Comparison of ENCODE assay signal across 17 cellular contexts in the genomic region with DNA sequence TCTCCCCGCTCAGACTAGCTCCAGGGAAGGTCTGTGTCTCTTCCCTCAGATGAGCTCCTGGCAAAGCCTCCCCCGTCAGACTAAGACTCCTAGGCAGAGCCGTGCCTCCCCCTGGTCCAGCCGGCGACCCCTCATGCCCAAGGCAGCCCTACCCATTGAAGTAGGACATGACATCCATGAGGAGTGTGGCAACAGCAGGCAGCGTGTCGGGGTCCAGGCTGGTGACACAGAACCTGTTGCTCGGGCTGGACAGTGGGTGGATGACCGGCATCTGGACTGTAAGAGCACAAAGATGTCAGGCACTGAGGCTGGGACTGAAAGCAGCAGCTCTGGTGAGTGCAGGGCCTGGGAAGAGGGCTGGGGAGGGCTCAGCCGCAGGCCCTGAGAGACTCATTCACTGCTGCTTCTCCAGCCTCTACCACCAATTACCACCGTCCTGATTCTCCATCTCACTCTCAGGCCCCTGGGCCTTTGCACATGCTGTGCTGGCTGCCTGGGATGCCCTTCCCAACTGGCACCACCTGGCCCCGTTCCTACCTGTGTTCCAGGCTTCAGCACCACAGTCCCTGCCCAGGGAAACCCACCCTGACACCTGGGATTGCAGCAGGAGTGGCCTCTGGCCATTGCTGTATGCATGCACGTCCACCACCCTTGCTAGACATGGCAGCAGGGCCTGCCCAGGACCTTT. TPM values are rescaled to one million over a fixed set of nuclear protein-coding genes. Genes with fewer than 3 reads are reported as not detected.
DNase-seq lines count a peak whose midpoint lies in the region; ATAC-seq, FAIRE-seq and TF ChIP-seq lines count a peak whose summit lies in the region.
"Had no signal": no experiment of that assay in that cellular context is flagged by ENCODE, and none has a peak within 500 bp of the region (broad histone marks: within the 10 kb centered on the region; RNA-seq: fewer than 3 reads in every experiment).

No MANE protein-coding gene starts in this region.

- H3K4me3 ChIP-seq in OCI-LY7 (ENCODE audit: low read depth, low read length, poor library complexity, severe bottlenecking) (peak overlapping the region; percentile 92), GM12878 (peak overlapping the region; percentile 63; the same call in 1 of the 2 replicates), PC-9 (no peak overlapping the region)
- H3K4me3 ChIP-seq: prostate gland had no signal

- H3K4me3 Mint-ChIP-seq in activated naive CD4-positive, alpha-beta T cell treated with anti-CD3 and anti-CD28 coated beads, Interleukin-2, amount 10 ng/mL, durations not matched to agents 7 days and 5 days, result peak overlapping the region; percentile 87
- H3K4me3 Mint-ChIP-seq in stimulated activated naive CD8-positive, alpha-beta T cell treated with anti-CD3 and anti-CD28 coated beads, Interleukin-15, amount 100 ng/mL, for 72 hours, result peak overlapping the region; percentile 83 to 92

- WGBS in GM12878 (ENCODE audit: insufficient coverage, insufficient replicate concordance, low lambda C conversion rate, missing lambda C conversion rate), result 91% methylated on average over 13 of the region's 13 CpGs

- POLR2A ChIA-PET in OCI-LY7 (lab: Charles Lee) (interaction anchor here (0.6 to 3.8 kb wide), 13 partner anchors 12 to 323 kb away, joined by 3 to 15 read pairs (median 4); a partner anchor contains a TSS), GM12878 (lab: Charles Lee) (interaction anchor here (0.7 to 4.6 kb wide), 8 partner anchors 12 to 364 kb away, joined by 3 to 25 read pairs (median 4); a partner anchor contains a TSS), PC-9 (lab: Charles Lee; ENCODE audit: unreplicated experiment) (no interaction called here)

- no peak for TF ChIP-seq CTCF in OCI-LY7 (conservative IDR thresholded peaks at IDR 0.05; ENCODE audit: low read length)
- TF ChIP-seq CTCF in GM12878 (IDR thresholded peaks at IDR 0.05 in 2 of 3, conservative IDR thresholded peaks at IDR 0.05 in 1 of 3; ENCODE audit: control insufficient read depth in 2 of 3, extremely low read depth in 1 of 3, insufficient read depth in 1 of 3, low read depth in 3 of 3, low read length in 3 of 3), result no peak
- TF ChIP-seq CTCF in PC-9 (conservative IDR thresholded peaks at IDR 0.05), result no peak

- RAD21 ChIA-PET in GM12878 (lab: Charles Lee; ENCODE audit: unreplicated experiment), result interaction anchor here (0.9 to 3.5 kb wide), 7 partner anchors 12 to 94 kb away, joined by 4 to 14 read pairs (median 5); a partner anchor contains a TSS

- H3K9me2 ChIP-seq in OCI-LY7 (ENCODE audit: insufficient read depth, low read length), result no peaks in the 10 kb centered on the region
- H3K9me2 ChIP-seq in PC-9 (ENCODE audit: insufficient read depth), result no peaks in the 10 kb centered on the region

- H3K4me1 ChIP-seq in OCI-LY7 (ENCODE audit: insufficient read depth, low read length, poor library complexity, severe bottlenecking) (peaks cover 76% of the 10 kb centered on the region), GM12878 (ENCODE audit: control insufficient read depth, insufficient read depth, low read length) (peaks cover 33% of the 10 kb centered on the region), PC-9 (replicated peaks; ENCODE audit: insufficient read depth) (no peaks in the 10 kb centered on the region)
- H3K4me1 ChIP-seq: prostate gland had no signal

- H3K9me3 ChIP-seq in OCI-LY7 (ENCODE audit: low read length), result no peaks in the 10 kb centered on the region
- no peaks in the 10 kb centered on the region for H3K9me3 ChIP-seq in GM12878 (replicated peaks; ENCODE audit: control insufficient read depth, insufficient read depth, low read length)
- no peaks in the 10 kb centered on the region for H3K9me3 ChIP-seq in PC-9 (ENCODE audit: insufficient read depth, low read depth)
- H3K9me3 ChIP-seq: prostate gland had no signal

- no peak for DNase-seq in activated naive CD4-positive, alpha-beta T cell treated with anti-CD3 and anti-CD28 coated beads, Interleukin-2, amount 10 ng/mL, durations not matched to agents 7 days and 5 days
- DNase-seq in activated naive CD4-positive, alpha-beta T cell treated with Interleukin-2 at 50 U/mL for 16 hours, result no peak
- no peak for DNase-seq in OCI-LY7 (ENCODE audit: low spot score)
- no peak for DNase-seq in GM12878 (ENCODE audit: low read depth, low spot score)
- no peak for DNase-seq in stimulated activated naive CD8-positive, alpha-beta T cell treated with anti-CD3 and anti-CD28 coated beads, Interleukin-15, amount 100 ng/mL, for 72 hours
- no peak for DNase-seq in cerebellum (ENCODE audit: low spot score)
- no peak for DNase-seq in NCI-H526 treated with DMSO at 0.1 percent for 48 hours (lab: John Stamatoyannopoulos, UW)
- no peak for DNase-seq in PC-9
- DNase-seq: cerebellar nuclear complex, DMS53, foreskin melanocyte, IMR-90, NCI-H226, substantia nigra had no signal

- in situ Hi-C loops in GM12878 (cut with MboI), result no loop called here

- no TSS peak for BruUV-seq in OCI-LY7 (replicated peaks; lab: Mats Ljungman, UMichigan)
- BruUV-seq in GM12878 (replicated peaks; lab: Mats Ljungman, UMichigan), result no TSS peak
- BruUV-seq in PC-9 (replicated peaks; lab: Mats Ljungman, UMichigan), result no TSS peak

- H3K9me3 Mint-ChIP-seq in activated naive CD4-positive, alpha-beta T cell treated with anti-CD3 and anti-CD28 coated beads, Interleukin-2, amount 10 ng/mL, durations not matched to agents 7 days and 5 days, result no peaks in the 10 kb centered on the region
- H3K9me3 Mint-ChIP-seq in stimulated activated naive CD8-positive, alpha-beta T cell treated with anti-CD3 and anti-CD28 coated beads, Interleukin-15, amount 100 ng/mL, for 72 hours, result no peaks in the 10 kb centered on the region

- no peaks in the 10 kb centered on the region for H3K27me3 Mint-ChIP-seq in activated naive CD4-positive, alpha-beta T cell treated with anti-CD3 and anti-CD28 coated beads, Interleukin-2, amount 10 ng/mL, durations not matched to agents 7 days and 5 days
- H3K27me3 Mint-ChIP-seq in stimulated activated naive CD8-positive, alpha-beta T cell treated with anti-CD3 and anti-CD28 coated beads, Interleukin-15, amount 100 ng/mL, for 72 hours, result no peaks in the 10 kb centered on the region

- SMC1A ChIA-PET in GM12878 (lab: Charles Lee; ENCODE audit: uncharacterized antibody, unreplicated experiment), result interaction anchor here (0.7 to 2.3 kb wide), 8 partner anchors 10 to 186 kb away, joined by 3 to 10 read pairs (median 5); a partner anchor contains a TSS

- TF ChIP-seq RAD21 in GM12878 (IDR thresholded peaks at IDR 0.05; ENCODE audit: insufficient read depth, low read depth, low read length), result no peak

- peaks cover 62% of the 10 kb centered on the region for H3K79me2 ChIP-seq in OCI-LY7 (ENCODE audit: insufficient read depth, low read depth, low read length)
- peaks cover 54% of the 10 kb centered on the region for H3K79me2 ChIP-seq in GM12878 (ENCODE audit: control insufficient read depth, insufficient read depth, low read length)
- no peaks in the 10 kb centered on the region for H3K79me2 ChIP-seq in PC-9 (ENCODE audit: low read depth)

- H3K27ac ChIP-seq in OCI-LY7 (ENCODE audit: low read depth, low read length, poor library complexity, severe bottlenecking) (peak overlapping the region; percentile 96), GM12878 (ENCODE audit: control insufficient read depth, insufficient read depth) (peak overlapping the region; percentile 99), PC-9 (no peak overlapping the region)
- H3K27ac ChIP-seq: prostate gland had no signal

- CTCF ChIA-PET in activated naive CD4-positive, alpha-beta T cell treated with anti-CD3 and anti-CD28 coated beads, Interleukin-2, amount 10 ng/mL, durations not matched to agents 7 days and 5 days (lab: Charles Lee), result interaction anchor here (0.9 to 2.3 kb wide), 4 partner anchors 15 to 94 kb away, joined by 3 to 13 read pairs (median 4); no protein-coding TSS in a partner anchor
- CTCF ChIA-PET in OCI-LY7 (lab: Charles Lee; ENCODE audit: unreplicated experiment), result interaction anchor here (0.7 to 1.3 kb wide), 2 partner anchors 90 to 483 kb away, joined by 3 to 4 read pairs; no protein-coding TSS in a partner anchor
- CTCF ChIA-PET in GM12878 (lab: Yijun Ruan, JAX), result interaction anchor here (0.7 to 8.2 kb wide), 8 partner anchors 7 to 185 kb away, joined by 3 to 107 read pairs (median 4); a partner anchor contains a TSS
- CTCF ChIA-PET in PC-9 (lab: Charles Lee), result no interaction called here

- H3K36me3 Mint-ChIP-seq in activated naive CD4-positive, alpha-beta T cell treated with anti-CD3 and anti-CD28 coated beads, Interleukin-2, amount 10 ng/mL, durations not matched to agents 7 days and 5 days, result peaks cover 57% of the 10 kb centered on the region

- FAIRE-seq in GM12878 (lab: Jason Lieb, UNC), result no peak
- FAIRE-seq: endometrium had no signal

- peaks cover 74% of the 10 kb centered on the region for H3K36me3 ChIP-seq in OCI-LY7 (ENCODE audit: insufficient read depth, low read length)
- peaks cover 5 to 7% of the 10 kb centered on the region in 2 experiments; a peak in 3 of 4 replicates for H3K36me3 ChIP-seq in GM12878 (ENCODE audit: control insufficient read depth in 2 of 2, insufficient read depth in 2 of 2, low read length in 1 of 2)
- H3K36me3 ChIP-seq in PC-9 (ENCODE audit: low read depth), result no peaks in the 10 kb centered on the region
- H3K36me3 ChIP-seq: prostate gland had no signal

- H3K4me2 ChIP-seq in OCI-LY7 (ENCODE audit: low read length) (peak overlapping the region; percentile 93), GM12878 (ENCODE audit: control insufficient read depth, insufficient read depth) (peak overlapping the region; percentile 88), PC-9 (no peak overlapping the region)

- peak overlapping the region; percentile 97 for H3K27ac Mint-ChIP-seq in activated naive CD4-positive, alpha-beta T cell treated with anti-CD3 and anti-CD28 coated beads, Interleukin-2, amount 10 ng/mL, durations not matched to agents 7 days and 5 days
- H3K27ac Mint-ChIP-seq in stimulated activated naive CD8-positive, alpha-beta T cell treated with anti-CD3 and anti-CD28 coated beads, Interleukin-15, amount 100 ng/mL, for 72 hours, result peak overlapping the region; percentile 99 to 100

- H2AFZ ChIP-seq in OCI-LY7 (ENCODE audit: low read length), result no peak overlapping the region
- no peak overlapping the region for H2AFZ ChIP-seq in GM12878 (ENCODE audit: control insufficient read depth, low read depth, low read length)
- H2AFZ ChIP-seq in PC-9, result no peak overlapping the region

- peak overlapping the region; percentile 87 for H3K9ac ChIP-seq in GM12878 (ENCODE audit: control insufficient read depth, insufficient read depth, low read length)

- no peak for TF ChIP-seq EP300 in GM12878 (IDR thresholded peaks at IDR 0.05; ENCODE audit: borderline replicate concordance in 1 of 2, control insufficient read depth in 1 of 2, low read depth in 2 of 2, low read length in 2 of 2)

- intact Hi-C loops in OCI-LY7 (cut with micrococcal nuclease; ENCODE audit: unreplicated experiment), result loop anchor here (5.0 kb wide), 1 partner anchor 75 kb away; a partner anchor contains a TSS
- intact Hi-C loops in GM12878 (cut with micrococcal nuclease; ENCODE audit: unreplicated experiment), result no loop called here
- intact Hi-C loops in PC-9 (cut with micrococcal nuclease; ENCODE audit: unreplicated experiment), result no loop called here

- peak; percentile 43; the same call in 1 of the 2 replicates for TF ChIP-seq POLR2A in GM12878 (IDR thresholded peaks at IDR 0.05; ENCODE audit: low read depth, low read length)

- H4K20me1 ChIP-seq in OCI-LY7 (ENCODE audit: insufficient read depth, low read length) (no peaks in the 10 kb centered on the region), GM12878 (ENCODE audit: control insufficient read depth, insufficient read depth) (no peaks in the 10 kb centered on the region), PC-9 (ENCODE audit: insufficient read depth) (no peaks in the 10 kb centered on the region)

- no peaks in the 10 kb centered on the region for H3K27me3 ChIP-seq in GM12878 (replicated peaks in 1 of 2; ENCODE audit: control insufficient read depth in 2 of 2, insufficient read depth in 2 of 2, low read length in 1 of 2)
- no peaks in the 10 kb centered on the region for H3K27me3 ChIP-seq in PC-9 (ENCODE audit: insufficient read depth, low read depth)

- ATAC-seq in GM12878, result no peak
- ATAC-seq in stimulated activated naive CD8-positive, alpha-beta T cell treated with anti-CD3 and anti-CD28 coated beads, Interleukin-15, amount 100 ng/mL, for 72 hours, result no peak

- H3F3A ChIP-seq in PC-9 (ENCODE audit: insufficient read depth, low read depth), result no peaks in the 10 kb centered on the region

- peaks cover 62% of the 10 kb centered on the region for H3K4me1 Mint-ChIP-seq in activated naive CD4-positive, alpha-beta T cell treated with anti-CD3 and anti-CD28 coated beads, Interleukin-2, amount 10 ng/mL, durations not matched to agents 7 days and 5 days
- H3K4me1 Mint-ChIP-seq in stimulated activated naive CD8-positive, alpha-beta T cell treated with anti-CD3 and anti-CD28 coated beads, Interleukin-15, amount 100 ng/mL, for 72 hours, result peaks cover 85% of the 10 kb centered on the region

RNA-seq across cellular contexts. Expression of a gene that starts 2.8 kb away (rescaled TPM):
- 61.5 and 83.3 TPM in 2 replicates for total RNA-seq in OCI-LY7 (2014; rRNA removed; shearing (Covaris generic))
- total RNA-seq in OCI-LY7 (2022) (86.6 and 99.4 TPM in 2 replicates), GM12878 (2014; rRNA removed) (25.6 and 29.8 TPM in 2 replicates), GM12878 (2014; rRNA removed; fragmentation: Illumina TruSeq; extraction: Trizol) (5.2 and 7.7 TPM in 2 replicates), GM12878 (2021) (27.4 and 27.7 TPM in 2 replicates), cerebellum (not detected), PC-9 (2021) (0.95 and 1.1 TPM in 2 replicates)
- total RNA-seq in GM12878 (2013; cell fraction: nucleolus; rRNA removed), result 20.3 and 21.7 TPM in 2 replicates
- polyA plus RNA-seq in GM12878 (2011; ENCODE audit: low read depth), result 3.7 TPM
- polyA plus RNA-seq in GM12878 (2011; rRNA removed) (3.1 and 8.4 TPM in 2 replicates), GM12878 (2014; fragmentation: Illumina TruSeq; extraction: Trizol) (0.38 and 3.9 TPM in 2 replicates), GM12878 (2014; fragmentation: Nextera tagmentation; extraction: Ambion mirVana) (1 to 10 TPM; 1.3 to 3.6 TPM), GM12878 (2014; rRNA removed) (39.4 and 41.4 TPM in 2 replicates), GM12878 (2016; fragmentation: Nextera tagmentation; extraction: Ambion mirVana) (10 to 100 TPM; 43.9 to 44.0 TPM)
- polyA plus RNA-seq in GM12878 (2011; cell fraction: cytosol; rRNA removed), result 14.7 and 23.1 TPM in 2 replicates
- polyA plus RNA-seq in GM12878 (2011; cell fraction: nucleus; rRNA removed), result 21.8 and 23.1 TPM in 2 replicates
- polyA plus RNA-seq in GM12878 (2012), result 13.9 and 14.6 TPM in 2 replicates
- polyA minus RNA-seq in GM12878 (2011; rRNA and poly(A)+ RNA removed), result 1.7 and 6.8 TPM in 2 replicates
- polyA minus RNA-seq in GM12878 (2011; cell fraction: cytosol; rRNA and poly(A)+ RNA removed), result 5.3 and 7.0 TPM in 2 replicates
- polyA minus RNA-seq in GM12878 (2011; cell fraction: nucleus; rRNA and poly(A)+ RNA removed), result 10.0 and 16.9 TPM in 2 replicates
- total RNA-seq: IMR-90, myocyte, prostate gland had no signal
- polyA plus RNA-seq: IMR-90 had no signal

RNA-seq across cellular contexts. Expression of a gene that starts 44.9 kb away (rescaled TPM):
- total RNA-seq in OCI-LY7 (2014; rRNA removed; shearing (Covaris generic)), result 56.1 and 82.8 TPM in 2 replicates
- 70.2 and 79.2 TPM in 2 replicates for total RNA-seq in OCI-LY7 (2022)
- total RNA-seq in GM12878 (2013; cell fraction: nucleolus; rRNA removed), result 33.8 and 37.8 TPM in 2 replicates
- 101 and 122 TPM in 2 replicates for total RNA-seq in GM12878 (2014; rRNA removed)
- total RNA-seq in GM12878 (2014; rRNA removed; fragmentation: Illumina TruSeq; extraction: Trizol), result 123 and 133 TPM in 2 replicates
- total RNA-seq in GM12878 (2021), result 78.7 and 81.7 TPM in 2 replicates
- 221 TPM for polyA plus RNA-seq in GM12878 (2011; ENCODE audit: low read depth)
- polyA plus RNA-seq in GM12878 (2011; rRNA removed), result 73.0 and 90.4 TPM in 2 replicates
- polyA plus RNA-seq in GM12878 (2011; cell fraction: cytosol; rRNA removed), result 47.6 and 55.0 TPM in 2 replicates
- 22.6 and 31.0 TPM in 2 replicates for polyA plus RNA-seq in GM12878 (2011; cell fraction: nucleus; rRNA removed)
- polyA plus RNA-seq in GM12878 (2012), result 158 and 173 TPM in 2 replicates
- polyA plus RNA-seq in GM12878 (2014; fragmentation: Illumina TruSeq; extraction: Trizol), result 178 and 192 TPM in 2 replicates
- 100 to 1,000 TPM; 281 to 306 TPM for polyA plus RNA-seq in GM12878 (2014; fragmentation: Nextera tagmentation; extraction: Ambion mirVana)
- polyA plus RNA-seq in GM12878 (2014; rRNA removed), result 112 and 153 TPM in 2 replicates
- polyA plus RNA-seq in GM12878 (2016; fragmentation: Nextera tagmentation; extraction: Ambion mirVana), result 100 to 1,000 TPM; 112 to 116 TPM
- 14.5 and 19.5 TPM in 2 replicates for polyA minus RNA-seq in GM12878 (2011; rRNA and poly(A)+ RNA removed)
- polyA minus RNA-seq in GM12878 (2011; cell fraction: cytosol; rRNA and poly(A)+ RNA removed), result 5.3 and 6.7 TPM in 2 replicates
- 12.2 and 15.6 TPM in 2 replicates for polyA minus RNA-seq in GM12878 (2011; cell fraction: nucleus; rRNA and poly(A)+ RNA removed)
- total RNA-seq in cerebellum, result 1.5 TPM
- 0.83 and 1.4 TPM in 2 replicates for total RNA-seq in PC-9 (2021)
- total RNA-seq: myocyte had no signal

RNA-seq across cellular contexts. Expression of a gene that starts 45.4 kb away (rescaled TPM):
- 20.2 and 33.2 TPM in 2 replicates for total RNA-seq in OCI-LY7 (2014; rRNA removed; shearing (Covaris generic))
- total RNA-seq in OCI-LY7 (2022), result 23.2 and 31.7 TPM in 2 replicates
- 4.9 and 6.6 TPM in 2 replicates for total RNA-seq in GM12878 (2013; cell fraction: nucleolus; rRNA removed)
- total RNA-seq in GM12878 (2014; rRNA removed), result 3.0 and 3.9 TPM in 2 replicates
- 0.85 and 0.92 TPM in 2 replicates for total RNA-seq in GM12878 (2014; rRNA removed; fragmentation: Illumina TruSeq; extraction: Trizol)
- 3.9 and 5.1 TPM in 2 replicates for total RNA-seq in GM12878 (2021)
- 1.6 TPM for polyA plus RNA-seq in GM12878 (2011; ENCODE audit: low read depth)
- polyA plus RNA-seq in GM12878 (2011; rRNA removed), result 0.45 and 0.65 TPM in 2 replicates
- polyA plus RNA-seq in GM12878 (2011; cell fraction: cytosol; rRNA removed), result 1.0 and 1.7 TPM in 2 replicates
- polyA plus RNA-seq in GM12878 (2011; cell fraction: nucleus; rRNA removed), result 4.8 and 5.6 TPM in 2 replicates
- polyA plus RNA-seq in GM12878 (2012), result 1.3 and 1.4 TPM in 2 replicates
- 0.24 and 0.98 TPM in 2 replicates for polyA plus RNA-seq in GM12878 (2014; fragmentation: Illumina TruSeq; extraction: Trizol)
- polyA plus RNA-seq in GM12878 (2014; fragmentation: Nextera tagmentation; extraction: Ambion mirVana), result under 1 TPM; 0.19 to 0.24 TPM
- polyA plus RNA-seq in GM12878 (2014; rRNA removed), result 4.3 and 6.3 TPM in 2 replicates
- under 1 TPM; 0.48 to 0.68 TPM for polyA plus RNA-seq in GM12878 (2016; fragmentation: Nextera tagmentation; extraction: Ambion mirVana)
- polyA minus RNA-seq in GM12878 (2011; rRNA and poly(A)+ RNA removed), result 0.22 and 1.0 TPM in 2 replicates
- 0.83 and 1.7 TPM in 2 replicates for polyA minus RNA-seq in GM12878 (2011; cell fraction: cytosol; rRNA and poly(A)+ RNA removed)
- 2.4 and 3.5 TPM in 2 replicates for polyA minus RNA-seq in GM12878 (2011; cell fraction: nucleus; rRNA and poly(A)+ RNA removed)
- 57.9 TPM for total RNA-seq in cerebellum
- 4.5 and 10.0 TPM in 2 replicates for total RNA-seq in PC-9 (2021)

RNA-seq across cellular contexts. Expression of a gene that starts 54.2 kb away (rescaled TPM):
- total RNA-seq in OCI-LY7 (2014; rRNA removed; shearing (Covaris generic)), result 3.9 and 4.6 TPM in 2 replicates
- 5.2 and 6.1 TPM in 2 replicates for total RNA-seq in OCI-LY7 (2022)
- 1.4 and 2.9 TPM in 2 replicates for total RNA-seq in GM12878 (2013; cell fraction: nucleolus; rRNA removed)
- 0.98 and 1.1 TPM in 2 replicates for total RNA-seq in GM12878 (2014; rRNA removed)
- total RNA-seq in GM12878 (2014; rRNA removed; fragmentation: Illumina TruSeq; extraction: Trizol), result 0.83 and 1.1 TPM in 2 replicates
- total RNA-seq in GM12878 (2021), result 1.3 and 2.0 TPM in 2 replicates
- polyA plus RNA-seq in GM12878 (2011; ENCODE audit: low read depth), result 1.2 TPM
- 0.66 and 1.2 TPM in 2 replicates for polyA plus RNA-seq in GM12878 (2011; rRNA removed)
- polyA plus RNA-seq in GM12878 (2011; cell fraction: cytosol; rRNA removed), result 1.6 and 2.1 TPM in 2 replicates
- polyA plus RNA-seq in GM12878 (2011; cell fraction: nucleus; rRNA removed), result 2.6 and 2.7 TPM in 2 replicates
- 2.2 and 2.5 TPM in 2 replicates for polyA plus RNA-seq in GM12878 (2012)
- 1.6 and 2.3 TPM in 2 replicates for polyA plus RNA-seq in GM12878 (2014; fragmentation: Illumina TruSeq; extraction: Trizol)
- polyA plus RNA-seq in GM12878 (2014; fragmentation: Nextera tagmentation; extraction: Ambion mirVana), result under 1 TPM; 0.29 to 0.55 TPM
- 2.8 TPM in 2 replicates for polyA plus RNA-seq in GM12878 (2014; rRNA removed)
- 1 to 10 TPM; 4.9 to 6.1 TPM for polyA plus RNA-seq in GM12878 (2016; fragmentation: Nextera tagmentation; extraction: Ambion mirVana)
- 0.88 and 1.3 TPM in 2 replicates for polyA minus RNA-seq in GM12878 (2011; rRNA and poly(A)+ RNA removed)
- polyA minus RNA-seq in GM12878 (2011; cell fraction: cytosol; rRNA and poly(A)+ RNA removed), result 0.73 and 1.5 TPM in 2 replicates
- 0.36 and 0.67 TPM in 2 replicates for polyA minus RNA-seq in GM12878 (2011; cell fraction: nucleus; rRNA and poly(A)+ RNA removed)
- 7.7 TPM for total RNA-seq in cerebellum
- 1.4 and 2.7 TPM in 2 replicates for total RNA-seq in PC-9 (2021)

Comparison
In these comparisons a context has a peak if more than half of its experiments do, and no peak if none do; other contexts are left out.
1. RNA of a gene that starts 44.9 kb away (total RNA-seq): 33.8 to 133 TPM in GM12878 and 56.1 to 82.8 TPM in OCI-LY7; 1.5 TPM in cerebellum (single experiment) and 0.83 to 1.4 TPM in PC-9; every median in the first group is over 10 times any median in the second.